15 cellular contexts compared by ENCODE assay signal in genomic region chr2:174952607-174953006, GRCh38. TPM values are rescaled to one million over a fixed set of nuclear protein-coding genes. Genes with fewer than 3 reads are reported as not detected.
DNase-seq lines count a peak whose midpoint lies in the region; ATAC-seq and TF ChIP-seq lines count a peak whose summit lies in the region.
"Had no signal": no experiment of that assay in that cellular context is flagged by ENCODE, and none has a peak within 500 bp of the region (broad histone marks: within the 10 kb centered on the region; RNA-seq: fewer than 3 reads in every experiment).

No MANE protein-coding gene starts in this region.

- H3K4me1 ChIP-seq in IMR-90 (ENCODE audit: control insufficient read depth, insufficient read depth, low read length) = peaks cover 4% of the 10 kb centered on the region; the same call in 1 of the 2 replicates

- peak overlapping the region; percentile 51 for H4K91ac ChIP-seq in IMR-90 (ENCODE audit: insufficient read depth, low read depth, low read length)

- intact Hi-C loops in IMR-90 (cut with micrococcal nuclease) = no loop called here

- H3K56ac ChIP-seq in IMR-90 (ENCODE audit: extremely low read depth, insufficient read depth, low read length) = peak overlapping the region; percentile 5; the same call in 1 of the 2 replicates

- H3K14ac ChIP-seq in IMR-90 (replicated peaks; ENCODE audit: low read depth, low read length) = peak overlapping the region; percentile 59; the same call in 1 of the 2 replicates

- peak overlapping the region; percentile 71 for H3K4ac ChIP-seq in IMR-90 (ENCODE audit: low read depth, low read length)

- WGBS in IMR-90 (ENCODE audit: extremely low coverage in 2 of 2, insufficient read length in 1 of 2), 2 experiments = no CpG with 5 or more reads among the region's 6 CpGs

- no peak for TF ChIP-seq CTCF in IMR-90 (conservative IDR thresholded peaks at IDR 0.05; ENCODE audit: low read depth, low read length)
- no peak for TF ChIP-seq CTCF in foreskin fibroblast (IDR thresholded peaks at IDR 0.05; ENCODE audit: low read depth, low read length)
- TF ChIP-seq CTCF in coronary artery (IDR thresholded peaks at IDR 0.05) = no peak

- ATAC-seq in IMR-90 (ENCODE audit: low read depth) (no peak), GM21737 (IDR thresholded peaks at IDR 0.05; ENCODE audit: unreplicated experiment) (no peak), HG03025 (IDR thresholded peaks at IDR 0.05; ENCODE audit: low FRiP score, unreplicated experiment) (no peak)
- ATAC-seq: K562; stimulated activated naive B cell treated with anti-CD40 and anti-IgM and Interleukin-4, amounts not matched to agents 10 μg/mL and 1 μg/mL and 100 μg/mL, for 72 hours; T-cell had no signal

- H4K8ac ChIP-seq in IMR-90 (ENCODE audit: low read depth in 2 of 2, low read length in 2 of 2) = peak overlapping the region; percentile 34 to 63; a peak in 2 of 4 replicates

- DNase-seq in DMS53 (lab: John Stamatoyannopoulos, UW) (peak; percentile 93), IMR-90 (peak; percentile 71), SHP77 (lab: John Stamatoyannopoulos, UW) (peak; percentile 39 to 40), foreskin fibroblast (peak; percentile 62 to 81), NCI-H2081 treated with DMSO at 0.1 percent for 48 hours (lab: John Stamatoyannopoulos, UW) (no peak), coronary artery (ENCODE audit: low spot score) (no peak)
- DNase-seq: activated naive CD8-positive, alpha-beta T cell treated with anti-CD3 and anti-CD28 coated beads, Interleukin-2, amount 10 ng/mL, durations not matched to agents 7 days and 5 days; CD4-positive, alpha-beta T cell; NCI-H187 treated with DMSO at 0.1 percent for 48 hours; stimulated activated naive B cell treated with anti-CD40 and anti-IgM and Interleukin-4, amounts not matched to agents 10 μg/mL and 1 μg/mL and 100 μg/mL, for 72 hours; T-cell had no signal

- H3K18ac ChIP-seq in IMR-90 (ENCODE audit: low read depth, low read length) = peak overlapping the region; percentile 64; the same call in 1 of the 2 replicates

- no peak overlapping the region for H3K27ac ChIP-seq in IMR-90 (ENCODE audit: insufficient read depth, low read length)
- no peak overlapping the region for H3K27ac ChIP-seq in coronary artery
- H3K27ac ChIP-seq: neutrophil had no signal

- no peak for TF ChIP-seq RAD21 in IMR-90 (IDR thresholded peaks at IDR 0.05; ENCODE audit: low read length)

- no peaks in the 10 kb centered on the region for H3K27me3 ChIP-seq in IMR-90 (ENCODE audit: control insufficient read depth, insufficient read depth, low read length)

- H2AK5ac ChIP-seq in IMR-90 (ENCODE audit: low read depth, low read length) = peak overlapping the region; percentile 60

- H3K9me1 ChIP-seq in IMR-90 (ENCODE audit: insufficient read depth, low read length) = no peaks in the 10 kb centered on the region

- H3K4me2 ChIP-seq in IMR-90 (ENCODE audit: low read depth, low read length) = no peak overlapping the region

- H3K36me3 ChIP-seq in IMR-90 (ENCODE audit: control insufficient read depth, insufficient read depth, low read length) = no peaks in the 10 kb centered on the region
- H3K36me3 ChIP-seq: neutrophil had no signal

- H3K79me1 ChIP-seq in IMR-90 (ENCODE audit: low read depth in 1 of 2, low read length in 2 of 2) = 0 out of 4 replicates have a peak, but pooled peaks cover 0 to 3% of the 10 kb centered on the region in 2 experiments

- POLR2A ChIA-PET in IMR-90 (lab: Charles Lee; ENCODE audit: unreplicated experiment) = no interaction called here

- peak overlapping the region; percentile 62 for H4K5ac ChIP-seq in IMR-90 (ENCODE audit: low read depth, low read length)

- no peak overlapping the region for H3K9ac ChIP-seq in IMR-90 (ENCODE audit: low read depth, low read length)

- H2BK120ac ChIP-seq in IMR-90 (ENCODE audit: low read depth, low read length) = peak overlapping the region; percentile 89

- in situ Hi-C loops in IMR-90 (cut with MboI; ENCODE audit: low sequenced_read_pairs) = no loop called here

- peak overlapping the region; percentile 81 for H2BK20ac ChIP-seq in IMR-90 (ENCODE audit: low read depth, low read length)

- no peaks in the 10 kb centered on the region for H4K20me1 ChIP-seq in IMR-90 (ENCODE audit: insufficient read depth, low read length)

- H2AK9ac ChIP-seq in IMR-90 (replicated peaks; ENCODE audit: low read depth, low read length, poor library complexity) = no peak overlapping the region

- CTCF ChIA-PET in IMR-90 (lab: Yijun Ruan, JAX) = no interaction called here

- peak overlapping the region; percentile 78; the same call in 2 of the 3 replicates for H2BK15ac ChIP-seq in IMR-90 (ENCODE audit: low read depth, low read length)

- H2AFZ ChIP-seq in IMR-90 (replicated peaks; ENCODE audit: low read length, poor library complexity) = no peak overlapping the region

- no peak overlapping the region for H3K4me3 ChIP-seq in IMR-90 (ENCODE audit: insufficient read depth, low read depth, low read length)
- H3K4me3 ChIP-seq in foreskin fibroblast (ENCODE audit: low read depth in 1 of 2, low read length in 2 of 2) = peak overlapping the region in 1 of 2 donors; percentile 17
- no peak overlapping the region for H3K4me3 ChIP-seq in coronary artery
- H3K4me3 ChIP-seq: K562 had no signal

- H2BK5ac ChIP-seq in IMR-90 (ENCODE audit: low read depth, low read length, poor library complexity, severe bottlenecking) = peak overlapping the region; percentile 60

- TF ChIP-seq POLR2A in IMR-90 (IDR thresholded peaks at IDR 0.05; ENCODE audit: low read depth, low read length) = no peak

- H3K23ac ChIP-seq in IMR-90 (ENCODE audit: low read depth, low read length) = peak overlapping the region; percentile 6; the same call in 1 of the 2 replicates

- no TSS peak for BruUV-seq in IMR-90 (replicated peaks; lab: Mats Ljungman, UMichigan)

- no peaks in the 10 kb centered on the region for H3K9me3 ChIP-seq in IMR-90 (ENCODE audit: control insufficient read depth, insufficient read depth, low read length)
- H3K9me3 ChIP-seq: neutrophil had no signal

- dilution Hi-C loops in IMR-90 (cut with HindIII; ENCODE audit: low sequenced_read_pairs, unreplicated experiment) = no loop called here

TF ChIP-seq in IMR-90, 13 proteins besides CTCF, POLR2A, EP300 and RAD21:
- TF ChIP-seq RFX5 (IDR thresholded peaks at IDR 0.05; ENCODE audit: low read depth, low read length) (no peak), SMC3 (IDR thresholded peaks at IDR 0.05; ENCODE audit: low read depth, low read length) (no peak), CHD1 (IDR thresholded peaks at IDR 0.05; ENCODE audit: low read depth, low read length) (no peak), RCOR1 (IDR thresholded peaks at IDR 0.05; ENCODE audit: insufficient replicate concordance, low read length) (no peak), FOS (IDR thresholded peaks at IDR 0.05; ENCODE audit: low read depth, low read length) (no peak), MAZ (IDR thresholded peaks at IDR 0.05; ENCODE audit: borderline replicate concordance, low read depth, low read length) (no peak), USF2 (IDR thresholded peaks at IDR 0.05; ENCODE audit: low read depth, low read length) (no peak), BHLHE40 (IDR thresholded peaks at IDR 0.05; ENCODE audit: low read depth, low read length) (no peak), NFE2L2 (IDR thresholded peaks at IDR 0.05; ENCODE audit: low read depth, low read length) (no peak), MAFK (IDR thresholded peaks at IDR 0.05; ENCODE audit: low read depth, low read length) (no peak), CEBPB (IDR thresholded peaks at IDR 0.05; ENCODE audit: low read depth, low read length) (no peak)
- TF ChIP-seq, protein P1, sequence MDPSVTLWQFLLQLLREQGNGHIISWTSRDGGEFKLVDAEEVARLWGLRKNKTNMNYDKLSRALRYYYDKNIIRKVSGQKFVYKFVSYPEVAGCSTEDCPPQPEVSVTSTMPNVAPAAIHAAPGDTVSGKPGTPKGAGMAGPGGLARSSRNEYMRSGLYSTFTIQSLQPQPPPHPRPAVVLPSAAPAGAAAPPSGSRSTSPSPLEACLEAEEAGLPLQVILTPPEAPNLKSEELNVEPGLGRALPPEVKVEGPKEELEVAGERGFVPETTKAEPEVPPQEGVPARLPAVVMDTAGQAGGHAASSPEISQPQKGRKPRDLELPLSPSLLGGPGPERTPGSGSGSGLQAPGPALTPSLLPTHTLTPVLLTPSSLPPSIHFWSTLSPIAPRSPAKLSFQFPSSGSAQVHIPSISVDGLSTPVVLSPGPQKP (IDR thresholded peaks at IDR 0.05; ENCODE audit: borderline replicate concordance, low read depth, low read length) = no peak
TF ChIP-seq in IMR-90: peak in this region for 0.

RNA-seq across cellular contexts. Expression of gene CHN1, which starts 52.6 kb away (rescaled TPM):
- total RNA-seq in IMR-90 (2012; rRNA removed) = 54.4 and 58.4 TPM in 2 replicates
- 65.3 and 66.9 TPM in 2 replicates for polyA plus RNA-seq in IMR-90 (2012; rRNA removed)
- polyA plus RNA-seq in IMR-90 (2012; cell fraction: cytosol; rRNA removed) = 19.4 and 37.8 TPM in 2 replicates
- 4.6 and 47.5 TPM in 2 replicates for polyA plus RNA-seq in IMR-90 (2012; cell fraction: nucleus; rRNA removed; ENCODE audit: low replicate concordance)

Comparison
In these comparisons a context has a peak if more than half of its experiments do, and no peak if none do; other contexts are left out.
1. DNase-seq: peak in DMS53 (single experiment), IMR-90 (single experiment), SHP77 (2 of 2) and foreskin fibroblast (2 of 2); none in NCI-H2081 treated with DMSO at 0.1 percent for 48 hours (single experiment) and coronary artery (single experiment).